ENCODE assay signal across 34 cellular contexts in genomic region chr6:64983108-64983507, GRCh38.
"Had no signal": no experiment of that assay in that cellular context is flagged by ENCODE, and none has a peak within 500 bp of the region (broad histone marks: within the 10 kb centered on the region; RNA-seq: fewer than 3 reads in every experiment).

No MANE protein-coding gene starts in this region.

- H3K36me3 ChIP-seq: MG63 had no signal

- DNase-seq: Karpas-422, Kasumi-1, KG1, MG63, MM.1S, MV-4-11, NCI-H1048, NCI-H1092, NCI-H1092 treated with DMSO at 0.1 percent for 48 hours, NCI-H1105, NCI-H1105 treated with DMSO at 0.1 percent for 48 hours, NCI-H1417, NCI-H1417 treated with DMSO at 0.1 percent for 48 hours, NCI-H1436, NCI-H1436 treated with DMSO at 0.1 percent for 48 hours, NCI-H146, NCI-H1694, NCI-H1694 treated with DMSO at 0.1 percent for 48 hours, NCI-H187, NCI-H187 treated with DMSO at 0.1 percent for 48 hours, NCI-H1930, NCI-H2029, NCI-H2029 treated with DMSO at 0.1 percent for 48 hours, NCI-H2081, NCI-H2081 treated with DMSO at 0.1 percent for 48 hours, NCI-H2107, NCI-H2171, NCI-H2171 treated with DMSO at 0.1 percent for 48 hours, NCI-H2227 treated with DMSO at 0.1 percent for 48 hours, NCI-H226, NCI-H345, NCI-H446, NCI-H446 treated with DMSO at 0.1 percent for 48 hours had no signal

- H3K9ac ChIP-seq: KMS-11 had no signal

- H3K27me3 ChIP-seq: MG63 had no signal

- H3K4me2 ChIP-seq: KMS-11 had no signal

- H3K9me3 ChIP-seq: MG63 had no signal

- H3K4me3 ChIP-seq: MG63 had no signal

- H3K27ac ChIP-seq: KMS-11 had no signal
